17 cellular contexts compared by ENCODE assay signal in genomic region chr7:50728184-50728583, GRCh38. TPM values are rescaled to one million over a fixed set of nuclear protein-coding genes. Genes with fewer than 3 reads are reported as not detected.
DNase-seq lines count a peak whose midpoint lies in the region; ATAC-seq and TF ChIP-seq lines count a peak whose summit lies in the region.
"Had no signal": no experiment of that assay in that cellular context is flagged by ENCODE, and none has a peak within 500 bp of the region (broad histone marks: within the 10 kb centered on the region; RNA-seq: fewer than 3 reads in every experiment).

No MANE protein-coding gene starts in this region.

- H3K36me3 ChIP-seq in IMR-90 (ENCODE audit: control insufficient read depth, insufficient read depth, low read length) (peaks cover 10% of the 10 kb centered on the region), left ventricle myocardium inferior (no peaks in the 10 kb centered on the region), thyroid gland (no peaks in the 10 kb centered on the region)

- no peak for TF ChIP-seq RAD21 in IMR-90 (IDR thresholded peaks at IDR 0.05; ENCODE audit: low read length)

- H4K20me1 ChIP-seq in IMR-90 (ENCODE audit: insufficient read depth, low read length) = peaks cover 36% of the 10 kb centered on the region

- no peak overlapping the region for H3K14ac ChIP-seq in IMR-90 (replicated peaks; ENCODE audit: low read depth, low read length)

- BruUV-seq in IMR-90 (replicated peaks; lab: Mats Ljungman, UMichigan) = no TSS peak

- intact Hi-C loops in IMR-90 (cut with micrococcal nuclease) = no loop called here
- intact Hi-C loops in left ventricle myocardium inferior (cut with micrococcal nuclease) = no loop called here
- intact Hi-C loops in thyroid gland (cut with DNase I) = no loop called here

- no peak overlapping the region for H2AK5ac ChIP-seq in IMR-90 (ENCODE audit: low read depth, low read length)

- no peak overlapping the region for H3K4me3 ChIP-seq in IMR-90 (ENCODE audit: insufficient read depth, low read depth, low read length)
- H3K4me3 ChIP-seq in left ventricle myocardium inferior = no peak overlapping the region
- H3K4me3 ChIP-seq in thyroid gland (replicated peaks in 1 of 3) = no peak overlapping the region
- H3K4me3 ChIP-seq: GM23338, SK-N-MC had no signal

- H3K9me3 ChIP-seq in IMR-90 (ENCODE audit: control insufficient read depth, insufficient read depth, low read length) = no peaks in the 10 kb centered on the region
- H3K9me3 ChIP-seq in left ventricle myocardium inferior (replicated peaks) = no peaks in the 10 kb centered on the region
- no peaks in the 10 kb centered on the region for H3K9me3 ChIP-seq in thyroid gland

- no peak overlapping the region for H3K56ac ChIP-seq in IMR-90 (ENCODE audit: extremely low read depth, insufficient read depth, low read length)

- H3K79me1 ChIP-seq in IMR-90 (ENCODE audit: low read depth in 1 of 2, low read length in 2 of 2) = peaks cover 29 to 65% of the 10 kb centered on the region in 2 experiments

- H3K4me2 ChIP-seq in IMR-90 (ENCODE audit: low read depth, low read length) = no peak overlapping the region; the same call in 1 of the 2 replicates
- H3K4me2 ChIP-seq: GM23338 had no signal

- no peak overlapping the region for H4K5ac ChIP-seq in IMR-90 (ENCODE audit: low read depth, low read length)

- no peak overlapping the region for H2BK20ac ChIP-seq in IMR-90 (ENCODE audit: low read depth, low read length)

- H3K23ac ChIP-seq in IMR-90 (ENCODE audit: low read depth, low read length) = no peak overlapping the region

- H3K27me3 ChIP-seq in IMR-90 (ENCODE audit: control insufficient read depth, insufficient read depth, low read length) (no peaks in the 10 kb centered on the region), left ventricle myocardium inferior (ENCODE audit: low read depth) (no peaks in the 10 kb centered on the region), thyroid gland (no peaks in the 10 kb centered on the region)

- no peak overlapping the region for H4K8ac ChIP-seq in IMR-90 (ENCODE audit: low read depth in 2 of 2, low read length in 2 of 2)

- H3K4ac ChIP-seq in IMR-90 (ENCODE audit: low read depth, low read length) = no peak overlapping the region

- no peak overlapping the region for H2AFZ ChIP-seq in IMR-90 (replicated peaks; ENCODE audit: low read length, poor library complexity)
- H2AFZ ChIP-seq: GM23338 had no signal

- in situ Hi-C loops in IMR-90 (cut with MboI; ENCODE audit: low sequenced_read_pairs) = no loop called here

- no peak overlapping the region for H2BK120ac ChIP-seq in IMR-90 (ENCODE audit: low read depth, low read length)

- H3K9ac ChIP-seq in IMR-90 (ENCODE audit: low read depth, low read length) = no peak overlapping the region

- DNase-seq in IMR-90 = peak; percentile 63
- peak; percentile 68 for DNase-seq in cerebellum (ENCODE audit: low spot score)
- DNase-seq in left ventricle myocardium inferior = no peak
- DNase-seq in ureter (ENCODE audit: low spot score) = peak; percentile 44
- DNase-seq in NCI-H2196 treated with DMSO at 0.1 percent for 48 hours (lab: John Stamatoyannopoulos, UW; ENCODE audit: unreplicated experiment) = no peak
- DNase-seq in thyroid gland = no peak
- DNase-seq: activated CD4-positive, alpha-beta memory T cell treated with anti-CD3 and anti-CD28 coated beads, Interleukin-2, amount 10 ng/mL, durations not matched to agents 7 days and 5 days; dermis blood vessel endothelial cell; DMS79; naive thymus-derived CD4-positive, alpha-beta T cell; NCI-H524; substantia nigra had no signal

- no peak overlapping the region for H2AK9ac ChIP-seq in IMR-90 (replicated peaks; ENCODE audit: low read depth, low read length, poor library complexity)

- POLR2A ChIA-PET in IMR-90 (lab: Charles Lee; ENCODE audit: unreplicated experiment) = no interaction called here

- TF ChIP-seq CTCF in IMR-90 (conservative IDR thresholded peaks at IDR 0.05; ENCODE audit: low read depth, low read length) (no peak), left ventricle myocardium inferior (IDR thresholded peaks at IDR 0.05; ENCODE audit: borderline replicate concordance) (no peak), thyroid gland (IDR thresholded peaks at IDR 0.05) (no peak)

- H4K91ac ChIP-seq in IMR-90 (ENCODE audit: insufficient read depth, low read depth, low read length) = no peak overlapping the region

- H2BK5ac ChIP-seq in IMR-90 (ENCODE audit: low read depth, low read length, poor library complexity, severe bottlenecking) = no peak overlapping the region

- no peak overlapping the region for H2BK15ac ChIP-seq in IMR-90 (ENCODE audit: low read depth, low read length)

- WGBS in IMR-90 (ENCODE audit: extremely low coverage in 2 of 2, insufficient read length in 1 of 2), 2 experiments = no CpG with 5 or more reads among the region's 2 CpGs
- 62 to 67% methylated on average over 2 of the region's 2 CpGs for WGBS in thyroid gland, 2 donors

- dilution Hi-C loops in IMR-90 (cut with HindIII; ENCODE audit: low sequenced_read_pairs, unreplicated experiment) = no loop called here

- H3K9me1 ChIP-seq in IMR-90 (ENCODE audit: insufficient read depth, low read length) = peaks cover 15% of the 10 kb centered on the region

- H3K18ac ChIP-seq in IMR-90 (ENCODE audit: low read depth, low read length) = no peak overlapping the region

- CTCF ChIA-PET in IMR-90 (lab: Yijun Ruan, JAX) = interaction anchor here (0.6 kb wide), 1 partner anchor 13 kb away, joined by 4 read pairs; no protein-coding TSS in a partner anchor

- peaks cover 11% of the 10 kb centered on the region for H3K4me1 ChIP-seq in IMR-90 (ENCODE audit: control insufficient read depth, insufficient read depth, low read length)
- peaks cover 85% of the 10 kb centered on the region for H3K4me1 ChIP-seq in left ventricle myocardium inferior
- H3K4me1 ChIP-seq in thyroid gland = peaks cover 0 to 9% of the 10 kb centered on the region in 2 donors

- ATAC-seq in IMR-90 (ENCODE audit: low read depth) (peak; percentile 67), HG02938 (IDR thresholded peaks at IDR 0.05; ENCODE audit: unreplicated experiment) (no peak)
- ATAC-seq: esophagus mucosa; GM23338; naive thymus-derived CD4-positive, alpha-beta T cell had no signal

- no peak overlapping the region for H3K27ac ChIP-seq in IMR-90 (ENCODE audit: insufficient read depth, low read length)
- H3K27ac ChIP-seq in left ventricle myocardium inferior (replicated peaks) = peak overlapping the region; percentile 46
- H3K27ac ChIP-seq in thyroid gland = no peak overlapping the region
- H3K27ac ChIP-seq: C4-2B, SK-N-MC had no signal

- TF ChIP-seq POLR2A in IMR-90 (IDR thresholded peaks at IDR 0.05; ENCODE audit: low read depth, low read length) (no peak), thyroid gland (IDR thresholded peaks at IDR 0.05) (no peak)

TF ChIP-seq in IMR-90, 13 proteins besides CTCF, POLR2A, EP300 and RAD21:
- no peak for TF ChIP-seq ELK1 (IDR thresholded peaks at IDR 0.05; ENCODE audit: borderline replicate concordance, low read depth, low read length)
- no peak for TF ChIP-seq BHLHE40 (IDR thresholded peaks at IDR 0.05; ENCODE audit: low read depth, low read length)
- TF ChIP-seq FOS (IDR thresholded peaks at IDR 0.05; ENCODE audit: low read depth, low read length) = no peak
- TF ChIP-seq MAFK (IDR thresholded peaks at IDR 0.05; ENCODE audit: low read depth, low read length) = no peak
- no peak for TF ChIP-seq MAZ (IDR thresholded peaks at IDR 0.05; ENCODE audit: borderline replicate concordance, low read depth, low read length)
- TF ChIP-seq CHD1 (IDR thresholded peaks at IDR 0.05; ENCODE audit: low read depth, low read length) = no peak
- TF ChIP-seq SMC3 (IDR thresholded peaks at IDR 0.05; ENCODE audit: low read depth, low read length) = no peak
- TF ChIP-seq RCOR1 (IDR thresholded peaks at IDR 0.05; ENCODE audit: insufficient replicate concordance, low read length) = no peak
- no peak for TF ChIP-seq NFE2L2 (IDR thresholded peaks at IDR 0.05; ENCODE audit: low read depth, low read length)
TF ChIP-seq in IMR-90: peak in this region for 0.

RNA-seq across cellular contexts. Expression of gene GRB10, which starts 54.5 kb away (rescaled TPM):
- total RNA-seq in IMR-90 (2012; rRNA removed) (11.7 and 15.1 TPM in 2 replicates), cerebellum (60.4 TPM), left ventricle myocardium inferior (40.6 TPM), ureter (106 TPM), thyroid gland (10 to 100 TPM; 21.3 to 99.2 (median 39.6) TPM)
- 5.1 and 6.3 TPM in 2 replicates for polyA plus RNA-seq in IMR-90 (2012; rRNA removed)
- 3.2 and 4.4 TPM in 2 replicates for polyA plus RNA-seq in IMR-90 (2012; cell fraction: cytosol; rRNA removed)
- 9.7 and 18.9 TPM in 2 replicates for polyA plus RNA-seq in IMR-90 (2012; cell fraction: nucleus; rRNA removed; ENCODE audit: low replicate concordance)

Comparison
In these comparisons a context has a peak if more than half of its experiments do, and no peak if none do; other contexts are left out.
1. DNase-seq: peak in IMR-90 (single experiment), cerebellum (single experiment) and ureter (single experiment); none in left ventricle myocardium inferior (single experiment), NCI-H2196 treated with DMSO at 0.1 percent for 48 hours (single experiment) and thyroid gland (0 of 2).